ENCODE assay signal across 21 cellular contexts in genomic region chr6:33128318-33128717, GRCh38.
"Had no signal": no experiment of that assay in that cellular context is flagged by ENCODE, and none has a peak within 500 bp of the region (broad histone marks: within the 10 kb centered on the region; RNA-seq: fewer than 3 reads in every experiment).

No MANE protein-coding gene starts in this region.

- H3K27me3 Mint-ChIP-seq: activated naive CD8-positive, alpha-beta T cell treated with anti-CD3 and anti-CD28 coated beads for 36 hours had no signal

- H3K4me3 ChIP-seq: colonic mucosa, esophagus squamous epithelium, left ventricle myocardium inferior, mucosa of descending colon, thyroid gland had no signal

- H3K36me3 ChIP-seq: colonic mucosa, esophagus squamous epithelium, left ventricle myocardium inferior, thyroid gland had no signal

- H3K27me3 ChIP-seq: colonic mucosa, thyroid gland had no signal

- H3K4me1 Mint-ChIP-seq: activated naive CD8-positive, alpha-beta T cell treated with anti-CD3 and anti-CD28 coated beads for 36 hours had no signal

- H3K9me3 ChIP-seq: colonic mucosa, thyroid gland had no signal

- H3K4me3 Mint-ChIP-seq: activated naive CD8-positive, alpha-beta T cell treated with anti-CD3 and anti-CD28 coated beads for 36 hours; activated T-cell treated with anti-CD3 and anti-CD28 coated beads, Interleukin-2, amount 50 U/mL, for 4 hours; brain; naive thymus-derived CD4-positive, alpha-beta T cell; stimulated activated memory B cell treated with anti-CD40 and anti-IgM and Interleukin-4, amounts not matched to agents 10 μg/mL and 1 μg/mL and 100 μg/mL, for 72 hours; T-helper 17 cell; WTC11 had no signal

- H3K36me3 Mint-ChIP-seq: activated naive CD8-positive, alpha-beta T cell treated with anti-CD3 and anti-CD28 coated beads for 36 hours had no signal

- ATAC-seq: activated T-cell treated with anti-CD3 and anti-CD28 coated beads, Interleukin-2, amount 50 U/mL, for 4 hours; mucosa of descending colon; naive thymus-derived CD4-positive, alpha-beta T cell; stimulated activated memory B cell treated with anti-CD40 and anti-IgM and Interleukin-4, amounts not matched to agents 10 μg/mL and 1 μg/mL and 100 μg/mL, for 72 hours; T-helper 17 cell; WTC11 had no signal

- FAIRE-seq: kidney had no signal

- H3K27ac ChIP-seq: colonic mucosa, esophagus squamous epithelium, left ventricle myocardium inferior, thyroid gland had no signal

- H3K4me1 ChIP-seq: colonic mucosa, esophagus squamous epithelium, left ventricle myocardium inferior, thyroid gland had no signal

- DNase-seq: activated CD4-positive, alpha-beta T cell treated with anti-CD3 and anti-CD28 coated beads, Interleukin-2, amount 50 U/mL, for 4 hours; activated gamma-delta T cell; activated naive CD8-positive, alpha-beta T cell treated with anti-CD3 and anti-CD28 coated beads for 36 hours; activated T-cell treated with anti-CD3 and anti-CD28 coated beads, Interleukin-2, amount 50 U/mL, for 4 hours; central memory CD4-positive, alpha-beta T cell; colonic mucosa; esophagus squamous epithelium; hypothalamus; kidney; left ventricle myocardium inferior; mucosa of descending colon; naive thymus-derived CD4-positive, alpha-beta T cell; posterior cingulate gyrus; retina; stimulated activated CD4-positive, alpha-beta T cell treated with anti-CD3 and anti-CD28 coated beads, Interleukin-12 subunit alpha, Interleukin-12 subunit beta, amount 100 ng/mL, for 4 hours; stimulated activated CD4-positive, alpha-beta T cell treated with anti-CD3 and anti-CD28 coated beads, Interleukin-2, amount 100 ng/mL, for 24 hours; T-helper 17 cell; thyroid gland had no signal

- H3K27ac Mint-ChIP-seq: activated naive CD8-positive, alpha-beta T cell treated with anti-CD3 and anti-CD28 coated beads for 36 hours; brain; naive thymus-derived CD4-positive, alpha-beta T cell; stimulated activated memory B cell treated with anti-CD40 and anti-IgM and Interleukin-4, amounts not matched to agents 10 μg/mL and 1 μg/mL and 100 μg/mL, for 72 hours; T-helper 17 cell; WTC11 had no signal
